ENCODE assay signal across 15 cellular contexts in the genomic region with DNA sequence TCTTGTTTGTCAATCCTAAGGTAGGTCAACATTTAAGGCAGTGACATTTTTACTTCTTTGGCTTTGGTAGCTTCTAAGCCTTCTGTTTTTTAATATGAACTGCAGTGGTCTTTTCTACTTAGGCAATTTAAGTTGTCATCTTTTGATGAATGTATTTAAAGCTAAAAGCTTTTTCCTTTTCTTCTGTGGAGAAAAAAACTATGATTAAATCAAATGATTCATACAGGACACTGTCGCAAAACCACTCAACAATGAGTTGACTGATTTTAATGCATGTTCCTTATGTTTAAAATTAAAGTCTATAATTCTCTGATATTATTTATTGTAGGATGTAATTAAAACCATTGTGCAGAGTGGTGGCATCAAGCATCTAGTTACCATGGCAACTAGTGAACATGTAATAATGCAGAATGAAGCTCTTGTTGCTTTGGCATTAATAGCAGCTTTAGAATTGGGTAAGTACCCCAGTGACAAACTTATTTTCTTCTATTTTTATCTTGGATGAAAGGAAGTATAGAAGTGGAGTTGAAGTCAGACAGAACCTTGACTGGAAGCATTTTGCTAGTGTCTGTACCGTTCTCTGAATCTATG.
"Had no signal": no experiment of that assay in that cellular context is flagged by ENCODE, and none has a peak within 500 bp of the region (broad histone marks: within the 10 kb centered on the region; RNA-seq: fewer than 3 reads in every experiment).

No MANE protein-coding gene starts in this region.

- H3K4me3 Mint-ChIP-seq: activated CD4-positive, alpha-beta T cell treated with anti-CD3 and anti-CD28 coated beads, Interleukin-2, amount 10 ng/mL, durations not matched to agents 7 days and 5 days; activated naive CD8-positive, alpha-beta T cell treated with anti-CD3 and anti-CD28 coated beads, Interleukin-2, amount 10 ng/mL, durations not matched to agents 7 days and 5 days; brain; mesothelial cell of epicardium; nephron progenitor cell; stimulated activated naive CD8-positive, alpha-beta T cell treated with anti-CD3 and anti-CD28 coated beads, Interleukin-15, amount 100 ng/mL, for 72 hours had no signal

- H3K27me3 ChIP-seq: foreskin keratinocyte, heart left ventricle, sigmoid colon, spleen, upper lobe of left lung had no signal

- H3K4me1 Mint-ChIP-seq: activated naive CD8-positive, alpha-beta T cell treated with anti-CD3 and anti-CD28 coated beads, Interleukin-2, amount 10 ng/mL, durations not matched to agents 7 days and 5 days; mesothelial cell of epicardium; nephron progenitor cell had no signal

- DNase-seq: activated CD4-positive, alpha-beta T cell treated with anti-CD3 and anti-CD28 coated beads, Interleukin-2, amount 10 ng/mL, durations not matched to agents 7 days and 5 days; activated CD8-positive, alpha-beta memory T cell treated with anti-CD3 and anti-CD28 coated beads, Interleukin-2, amount 50 U/mL, for 48 hours; activated gamma-delta T cell treated with Interleukin-2 at 50 U/mL for 16 hours; activated naive CD8-positive, alpha-beta T cell treated with anti-CD3 and anti-CD28 coated beads, Interleukin-2, amount 10 ng/mL, durations not matched to agents 7 days and 5 days; cortex of kidney; effector CD4-positive, alpha-beta T cell; foreskin keratinocyte; heart left ventricle; nephron progenitor cell; sigmoid colon; spleen; stimulated activated naive CD8-positive, alpha-beta T cell treated with anti-CD3 and anti-CD28 coated beads, Interleukin-15, amount 100 ng/mL, for 72 hours; upper lobe of left lung had no signal

- H3K27ac Mint-ChIP-seq: activated CD4-positive, alpha-beta T cell treated with anti-CD3 and anti-CD28 coated beads, Interleukin-2, amount 10 ng/mL, durations not matched to agents 7 days and 5 days; mesothelial cell of epicardium; nephron progenitor cell; stimulated activated naive CD8-positive, alpha-beta T cell treated with anti-CD3 and anti-CD28 coated beads, Interleukin-15, amount 100 ng/mL, for 72 hours had no signal

- H3K9me3 ChIP-seq: sigmoid colon, spleen, upper lobe of left lung had no signal

- H3K9me3 Mint-ChIP-seq: activated naive CD8-positive, alpha-beta T cell treated with anti-CD3 and anti-CD28 coated beads, Interleukin-2, amount 10 ng/mL, durations not matched to agents 7 days and 5 days; nephron progenitor cell; stimulated activated naive CD8-positive, alpha-beta T cell treated with anti-CD3 and anti-CD28 coated beads, Interleukin-15, amount 100 ng/mL, for 72 hours had no signal

- H3K27ac ChIP-seq: heart left ventricle, sigmoid colon, spleen, upper lobe of left lung had no signal

- H3K27me3 Mint-ChIP-seq: activated CD4-positive, alpha-beta T cell treated with anti-CD3 and anti-CD28 coated beads, Interleukin-2, amount 10 ng/mL, durations not matched to agents 7 days and 5 days; activated naive CD8-positive, alpha-beta T cell treated with anti-CD3 and anti-CD28 coated beads, Interleukin-2, amount 10 ng/mL, durations not matched to agents 7 days and 5 days; stimulated activated naive CD8-positive, alpha-beta T cell treated with anti-CD3 and anti-CD28 coated beads, Interleukin-15, amount 100 ng/mL, for 72 hours had no signal

- H3K4me3 ChIP-seq: heart left ventricle, sigmoid colon, spleen, upper lobe of left lung had no signal

- H3K4me1 ChIP-seq: heart left ventricle, sigmoid colon, spleen, upper lobe of left lung had no signal
